ENCODE assay signal across 13 cellular contexts in the genomic region with DNA sequence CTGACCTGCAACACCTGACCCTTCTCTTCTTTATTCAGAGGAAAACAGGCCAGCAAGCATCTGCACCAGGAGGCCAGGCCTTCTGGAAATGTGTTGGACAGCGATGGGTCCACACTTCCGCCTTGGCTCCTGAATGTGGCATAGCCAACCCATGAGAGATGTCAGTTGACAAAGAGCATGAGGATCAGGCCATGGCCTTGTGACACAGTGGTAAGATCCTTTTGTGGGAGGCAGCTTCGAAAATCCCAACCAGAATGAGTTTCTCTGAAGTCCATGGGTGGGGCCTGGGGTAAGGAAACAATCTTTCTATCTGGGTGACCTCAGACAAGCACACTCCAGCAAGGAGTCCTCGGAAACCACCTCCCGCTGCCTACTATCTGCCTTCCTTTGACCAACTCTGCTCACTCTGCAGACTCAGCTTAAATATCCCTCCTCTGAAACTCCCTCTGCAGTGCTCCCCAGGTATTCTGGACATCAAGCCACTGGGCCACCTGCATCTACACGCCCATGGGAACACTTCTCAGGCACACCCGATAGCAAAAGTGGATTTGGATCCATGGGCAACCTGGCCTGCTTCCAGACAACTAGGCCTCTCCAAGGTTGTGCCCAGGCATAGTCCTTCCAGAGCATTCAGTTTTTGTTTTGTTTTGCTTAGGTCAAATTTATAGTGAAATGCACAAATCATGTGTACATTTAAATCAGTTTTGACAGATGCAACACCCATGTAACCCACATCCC. TPM values are rescaled to one million over a fixed set of nuclear protein-coding genes. Genes with fewer than 3 reads are reported as not detected.
DNase-seq lines count a peak whose midpoint lies in the region; ATAC-seq and TF ChIP-seq lines count a peak whose summit lies in the region.
"Had no signal": no experiment of that assay in that cellular context is flagged by ENCODE, and none has a peak within 500 bp of the region (broad histone marks: within the 10 kb centered on the region; RNA-seq: fewer than 3 reads in every experiment).

No MANE protein-coding gene starts in this region.

- TF ChIP-seq POLR2A in GM18505 (IDR thresholded peaks at IDR 0.05; ENCODE audit: borderline replicate concordance, extremely low read depth, insufficient read depth, insufficient read length), result no peak

- DNase-seq in A172 (ENCODE audit: low spot score) (peak; percentile 56), natural killer cell (no peak), NCI-H146 (lab: John Stamatoyannopoulos, UW) (no peak), NCI-H748 treated with DMSO at 0.1 percent for 48 hours (lab: John Stamatoyannopoulos, UW) (no peak), iPS-NIHi11 (ENCODE audit: low spot score) (no peak)
- DNase-seq: NK-92 treated with Interleukin-12 subunit alpha and Interleukin-12 subunit beta, amount 100 ng/mL, for 24 hours; occipital lobe; small intestine; WERI-Rb-1 had no signal

- CTCF ChIA-PET in HEK293 (lab: Yijun Ruan, JAX), result interaction anchor here (0.6 to 1.1 kb wide), 2 partner anchors 222 to 226 kb away, joined by 3 to 7 read pairs; no protein-coding TSS in a partner anchor

- H3K4me3 Mint-ChIP-seq in brain (peak overlapping the region in 1 of 5 experiments; percentile 30), natural killer cell (peak overlapping the region; percentile 21)

- no peaks in the 10 kb centered on the region for H3K9me3 ChIP-seq in HEK293 (ENCODE audit: control insufficient read depth, insufficient read depth, low read depth, low read length)
- H3K9me3 ChIP-seq: SJSA1 had no signal

- peaks cover 4% of the 10 kb centered on the region for H3K4me1 ChIP-seq in HEK293 (ENCODE audit: control insufficient read depth, insufficient read depth, low read length)

- no peak overlapping the region for H3K27ac ChIP-seq in HEK293 (ENCODE audit: extremely low read depth, low read depth, low read length)
- H3K27ac ChIP-seq: SJSA1, WERI-Rb-1 had no signal

- intact Hi-C loops in natural killer cell (cut with micrococcal nuclease), result no loop called here

- POLR2A ChIA-PET in HEK293 (lab: Yijun Ruan, JAX), result interaction anchor here (0.7 to 1.2 kb wide), 3 partner anchors 124 to 125 kb away, joined by 3 to 5 read pairs (median 5); partner anchors contain the start of gene MAT2A

- H3K36me3 Mint-ChIP-seq in brain (no peaks in the 10 kb centered on the region), natural killer cell (no peaks in the 10 kb centered on the region)

- H3K27me3 Mint-ChIP-seq in brain (peaks cover 30% of the 10 kb centered on the region), natural killer cell (ENCODE audit: low read depth in 2 of 2) (peaks cover 0 to 21% of the 10 kb centered on the region in 2 donors)

- H3K27ac Mint-ChIP-seq in brain (peak overlapping the region in 3 of 5 experiments; percentile 3 to 43 (median 4)), natural killer cell (peak overlapping the region in 1 of 2 donors; percentile 44)

- peaks cover 23% of the 10 kb centered on the region for H3K4me1 Mint-ChIP-seq in brain
- peaks cover 39 to 51% of the 10 kb centered on the region in 2 donors for H3K4me1 Mint-ChIP-seq in natural killer cell

- ATAC-seq in natural killer cell (no peak), GM18505 (IDR thresholded peaks at IDR 0.05; ENCODE audit: unreplicated experiment) (no peak)

- no peaks in the 10 kb centered on the region for H3K36me3 ChIP-seq in HEK293 (ENCODE audit: control insufficient read depth in 2 of 2, insufficient read depth in 1 of 2, low read length in 2 of 2)
- H3K36me3 ChIP-seq: SJSA1, WERI-Rb-1 had no signal

- TF ChIP-seq CTCF in HEK293 (tag by site-specific recombination; IDR thresholded peaks at IDR 0.05) (no peak), brain (conservative IDR thresholded peaks at IDR 0.05) (no peak), natural killer cell (IDR thresholded peaks at IDR 0.05) (no peak)

- no peaks in the 10 kb centered on the region for H3K9me3 Mint-ChIP-seq in brain
- no peaks in the 10 kb centered on the region for H3K9me3 Mint-ChIP-seq in natural killer cell

- H3K4me3 ChIP-seq in HEK293 (ENCODE audit: low read depth, low read length), result no peak overlapping the region
- H3K4me3 ChIP-seq: SJSA1 had no signal

TF ChIP-seq in HEK293, 187 proteins besides CTCF, POLR2A, EP300 and RAD21:
- TF ChIP-seq GFI1B (tag by site-specific recombination; IDR thresholded peaks at IDR 0.05) (no peak), ZBTB21 (tag by site-specific recombination; IDR thresholded peaks at IDR 0.05) (no peak), MEIS1 (CRISPR knock-in tag; IDR thresholded peaks at IDR 0.05; ENCODE audit: borderline replicate concordance) (no peak)
- TF ChIP-seq, protein P1, sequence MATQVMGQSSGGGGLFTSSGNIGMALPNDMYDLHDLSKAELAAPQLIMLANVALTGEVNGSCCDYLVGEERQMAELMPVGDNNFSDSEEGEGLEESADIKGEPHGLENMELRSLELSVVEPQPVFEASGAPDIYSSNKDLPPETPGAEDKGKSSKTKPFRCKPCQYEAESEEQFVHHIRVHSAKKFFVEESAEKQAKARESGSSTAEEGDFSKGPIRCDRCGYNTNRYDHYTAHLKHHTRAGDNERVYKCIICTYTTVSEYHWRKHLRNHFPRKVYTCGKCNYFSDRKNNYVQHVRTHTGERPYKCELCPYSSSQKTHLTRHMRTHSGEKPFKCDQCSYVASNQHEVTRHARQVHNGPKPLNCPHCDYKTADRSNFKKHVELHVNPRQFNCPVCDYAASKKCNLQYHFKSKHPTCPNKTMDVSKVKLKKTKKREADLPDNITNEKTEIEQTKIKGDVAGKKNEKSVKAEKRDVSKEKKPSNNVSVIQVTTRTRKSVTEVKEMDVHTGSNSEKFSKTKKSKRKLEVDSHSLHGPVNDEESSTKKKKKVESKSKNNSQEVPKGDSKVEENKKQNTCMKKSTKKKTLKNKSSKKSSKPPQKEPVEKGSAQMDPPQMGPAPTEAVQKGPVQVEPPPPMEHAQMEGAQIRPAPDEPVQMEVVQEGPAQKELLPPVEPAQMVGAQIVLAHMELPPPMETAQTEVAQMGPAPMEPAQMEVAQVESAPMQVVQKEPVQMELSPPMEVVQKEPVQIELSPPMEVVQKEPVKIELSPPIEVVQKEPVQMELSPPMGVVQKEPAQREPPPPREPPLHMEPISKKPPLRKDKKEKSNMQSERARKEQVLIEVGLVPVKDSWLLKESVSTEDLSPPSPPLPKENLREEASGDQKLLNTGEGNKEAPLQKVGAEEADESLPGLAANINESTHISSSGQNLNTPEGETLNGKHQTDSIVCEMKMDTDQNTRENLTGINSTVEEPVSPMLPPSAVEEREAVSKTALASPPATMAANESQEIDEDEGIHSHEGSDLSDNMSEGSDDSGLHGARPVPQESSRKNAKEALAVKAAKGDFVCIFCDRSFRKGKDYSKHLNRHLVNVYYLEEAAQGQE (tag by site-specific recombination; IDR thresholded peaks at IDR 0.05), result peak; percentile 32; the same call in 1 of the 2 replicates

RNA-seq across cellular contexts. Expression of gene SH2D6, which starts 3.6 kb away (rescaled TPM):
- 0.22 and 1.0 TPM in 2 replicates for total RNA-seq in A172 (2014; rRNA removed; shearing (Covaris generic))
- polyA plus RNA-seq in brain (ENCODE audit: insufficient read depth, low read depth, low replicate concordance), result 1.8 TPM
- under 1 TPM in 2 of 3 donors, not detected in 1; 0.21 to 0.57 TPM for total RNA-seq in natural killer cell
- total RNA-seq: SJSA1 had no signal

RNA-seq across cellular contexts. Expression of gene CAPG, which starts 4.8 kb away (rescaled TPM):
- 659 and 712 TPM in 2 replicates for total RNA-seq in A172 (2014; rRNA removed; shearing (Covaris generic))
- 92.2 TPM for polyA plus RNA-seq in brain (ENCODE audit: insufficient read depth, low read depth, low replicate concordance)
- 10 to 100 TPM; 10.6 to 50.3 (median 19.3) TPM for total RNA-seq in natural killer cell

Comparison
In these comparisons a context has a peak if more than half of its experiments do, and no peak if none do; other contexts are left out.
1. RNA of gene CAPG, which starts 4.8 kb away (total RNA-seq): 659 to 712 TPM in A172; 10.6 to 50.3 TPM in natural killer cell; every median in the first group is over 10 times any median in the second.